ENCODE assay signal across 9 cellular contexts in the genomic region with DNA sequence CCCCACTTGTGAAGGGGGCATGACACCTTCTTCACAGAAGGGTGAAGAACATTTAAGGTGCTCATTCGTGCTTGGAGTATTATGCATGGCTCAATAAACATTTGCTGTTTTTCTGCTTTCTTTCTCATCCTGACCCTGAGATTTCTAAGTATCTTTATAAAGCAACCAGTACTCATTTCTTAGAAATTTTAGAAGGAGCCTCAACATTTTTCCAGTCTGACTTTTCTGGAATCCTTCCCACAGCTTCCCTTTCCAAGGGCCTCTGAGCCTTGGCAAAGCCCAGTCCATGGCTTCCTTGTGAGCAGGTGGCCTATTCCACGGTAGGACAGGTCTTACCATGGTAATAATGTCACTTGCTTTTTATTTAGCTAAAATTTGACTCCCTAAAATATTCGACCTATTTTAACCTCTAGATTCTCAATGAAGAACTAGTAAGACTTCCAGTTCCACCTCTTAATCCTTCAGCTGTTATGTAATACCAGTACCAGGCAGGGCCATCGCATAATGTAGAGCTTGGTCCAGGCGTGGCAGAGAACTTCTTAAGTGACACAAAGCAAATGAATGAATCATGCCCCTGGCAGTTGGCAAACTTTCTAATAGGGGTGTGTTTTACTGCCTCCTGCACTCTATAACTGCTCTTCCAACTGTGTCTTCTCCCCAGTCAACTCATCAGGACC. TPM values are rescaled to one million over a fixed set of nuclear protein-coding genes. Genes with fewer than 3 reads are reported as not detected.
DNase-seq lines count a peak whose midpoint lies in the region; ATAC-seq and TF ChIP-seq lines count a peak whose summit lies in the region.
"Had no signal": no experiment of that assay in that cellular context is flagged by ENCODE, and none has a peak within 500 bp of the region (broad histone marks: within the 10 kb centered on the region; RNA-seq: fewer than 3 reads in every experiment).

No MANE protein-coding gene starts in this region.

- H3K9me3 Mint-ChIP-seq in activated CD4-positive, alpha-beta memory T cell treated with anti-CD3 and anti-CD28 coated beads, Interleukin-2, amount 10 ng/mL, durations not matched to agents 7 days and 5 days: no peaks in the 10 kb centered on the region
- H3K9me3 Mint-ChIP-seq: neural progenitor cell had no signal

- peak overlapping the region; percentile 75 for H2BK5ac ChIP-seq in mesenchymal stem cell (ENCODE audit: low read depth, low read length, poor library complexity, severe bottlenecking)

- ATAC-seq in GM18511 (IDR thresholded peaks at IDR 0.05; ENCODE audit: unreplicated experiment): no peak
- ATAC-seq in GM19035 (IDR thresholded peaks at IDR 0.05; ENCODE audit: unreplicated experiment): no peak

- in situ Hi-C loops in mammary epithelial cell (cut with MboI; ENCODE audit: low sequenced_read_pairs in 2 of 2): loop anchor here in 1 of 2 donors (10.0 kb wide), 1 partner anchor 79 kb away; no protein-coding TSS in a partner anchor

- no peak overlapping the region for H3K23ac ChIP-seq in mesenchymal stem cell (ENCODE audit: low read length in 2 of 2)

- 58% methylated on average over 3 of the region's 5 CpGs for WGBS in mammary epithelial cell (ENCODE audit: low coverage, missing lambda C conversion rate)
- 71% methylated on average over 5 of the region's 5 CpGs for WGBS in mesenchymal stem cell

- intact Hi-C loops in mammary epithelial cell (cut with micrococcal nuclease): no loop called here

- H3K27me3 Mint-ChIP-seq in activated CD4-positive, alpha-beta memory T cell treated with anti-CD3 and anti-CD28 coated beads, Interleukin-2, amount 10 ng/mL, durations not matched to agents 7 days and 5 days: peaks cover 19% of the 10 kb centered on the region

- dilution Hi-C loops in mammary epithelial cell (cut with HindIII; ENCODE audit: low sequenced_read_pairs): no loop called here

- no peaks in the 10 kb centered on the region for H3K4me1 Mint-ChIP-seq in activated CD4-positive, alpha-beta memory T cell treated with anti-CD3 and anti-CD28 coated beads, Interleukin-2, amount 10 ng/mL, durations not matched to agents 7 days and 5 days

- no peak overlapping the region for H3K14ac ChIP-seq in mesenchymal stem cell (ENCODE audit: low read length in 2 of 2)

- no peaks in the 10 kb centered on the region for H3K9me3 ChIP-seq in mammary epithelial cell (replicated peaks; ENCODE audit: insufficient read depth, low read length)
- no peaks in the 10 kb centered on the region for H3K9me3 ChIP-seq in mesenchymal stem cell (ENCODE audit: control insufficient read depth, low read length)

- H4K91ac ChIP-seq in mesenchymal stem cell (ENCODE audit: low read length): no peak overlapping the region

- H2BK12ac ChIP-seq in mesenchymal stem cell (ENCODE audit: low read length in 2 of 2): peak overlapping the region; percentile 19 to 47

- H3K27me3 ChIP-seq in mammary epithelial cell (ENCODE audit: insufficient read depth, low read length): no peaks in the 10 kb centered on the region
- H3K27me3 ChIP-seq in mesenchymal stem cell (ENCODE audit: control insufficient read depth in 1 of 2, insufficient read depth in 1 of 2, low read length in 2 of 2): no peaks in the 10 kb centered on the region
- H3K27me3 ChIP-seq: neural progenitor cell had no signal

- H4K8ac ChIP-seq in mesenchymal stem cell (ENCODE audit: low read length): no peak overlapping the region

- H2BK15ac ChIP-seq in mesenchymal stem cell (ENCODE audit: low read depth, poor library complexity, severe bottlenecking): no peak overlapping the region

- H3K4ac ChIP-seq in mesenchymal stem cell (ENCODE audit: low read depth in 1 of 2, low read length in 2 of 2): no peak overlapping the region

- H3K4me2 ChIP-seq in mammary epithelial cell (ENCODE audit: insufficient read depth, low read depth, low read length) (peak overlapping the region; percentile 35), mesenchymal stem cell (ENCODE audit: low read length, poor library complexity, severe bottlenecking) (no peak overlapping the region)
- H3K4me2 ChIP-seq: neural progenitor cell had no signal

- CTCF ChIA-PET in mammary epithelial cell (lab: Charles Lee; ENCODE audit: low non-redundant PET): interaction anchor here (0.6 kb wide), 1 partner anchor 10 kb away, joined by 3 read pairs; no protein-coding TSS in a partner anchor
- CTCF ChIA-PET in activated CD4-positive, alpha-beta memory T cell treated with anti-CD3 and anti-CD28 coated beads, Interleukin-2, amount 10 ng/mL, durations not matched to agents 7 days and 5 days (lab: Charles Lee): interaction anchor here (1.1 kb wide), 1 partner anchor 22 kb away, joined by 3 read pairs; no protein-coding TSS in a partner anchor

- no peak overlapping the region for H3K4me3 Mint-ChIP-seq in activated CD4-positive, alpha-beta memory T cell treated with anti-CD3 and anti-CD28 coated beads, Interleukin-2, amount 10 ng/mL, durations not matched to agents 7 days and 5 days
- H3K4me3 Mint-ChIP-seq: neural progenitor cell had no signal

- H3K18ac ChIP-seq in mesenchymal stem cell (ENCODE audit: low read depth in 1 of 2, low read length in 2 of 2): peak overlapping the region in 1 of 2 experiments; percentile 14

- POLR2A ChIA-PET in activated CD4-positive, alpha-beta memory T cell treated with anti-CD3 and anti-CD28 coated beads, Interleukin-2, amount 10 ng/mL, durations not matched to agents 7 days and 5 days (lab: Charles Lee): no interaction called here

- peaks cover 29% of the 10 kb centered on the region for H3K4me1 ChIP-seq in mammary epithelial cell (ENCODE audit: insufficient read depth, low read length)
- H3K4me1 ChIP-seq in mesenchymal stem cell (ENCODE audit: control insufficient read depth, insufficient read depth, low read depth, low read length): peaks cover 11% of the 10 kb centered on the region

- no peak overlapping the region for H2BK120ac ChIP-seq in mesenchymal stem cell (ENCODE audit: low read depth, low read length)

- H3K79me1 ChIP-seq in mesenchymal stem cell (replicated peaks; ENCODE audit: low read length, poor library complexity, severe bottlenecking): peaks cover 2% of the 10 kb centered on the region

- peak overlapping the region; percentile 34 for H2AK5ac ChIP-seq in mesenchymal stem cell (ENCODE audit: low read length, severe bottlenecking)

- no peaks in the 10 kb centered on the region for H3K36me3 Mint-ChIP-seq in activated CD4-positive, alpha-beta memory T cell treated with anti-CD3 and anti-CD28 coated beads, Interleukin-2, amount 10 ng/mL, durations not matched to agents 7 days and 5 days (ENCODE audit: low read depth)
- H3K36me3 Mint-ChIP-seq: neural progenitor cell had no signal

- H3K4me3 ChIP-seq in AG10803 (ENCODE audit: low read length): no peak overlapping the region
- no peak overlapping the region for H3K4me3 ChIP-seq in mammary epithelial cell (replicated peaks in 1 of 3; ENCODE audit: insufficient read depth in 1 of 3, low read depth in 2 of 3, low read length in 3 of 3)
- no peak overlapping the region for H3K4me3 ChIP-seq in mesenchymal stem cell (ENCODE audit: insufficient read depth in 1 of 2, low read depth in 1 of 2, low read length in 2 of 2)
- H3K4me3 ChIP-seq: neural progenitor cell had no signal

- H4K20me1 ChIP-seq in mammary epithelial cell (ENCODE audit: insufficient read depth, low read length): no peaks in the 10 kb centered on the region

- TF ChIP-seq CTCF in AG10803 (conservative IDR thresholded peaks at IDR 0.05; ENCODE audit: low read length): no peak
- no peak for TF ChIP-seq CTCF in mammary epithelial cell (conservative IDR thresholded peaks at IDR 0.05 in 1 of 2, IDR thresholded peaks at IDR 0.05 in 1 of 2; ENCODE audit: extremely low read depth in 1 of 2, insufficient read depth in 1 of 2, low read depth in 1 of 2, low read length in 2 of 2)

- no peak overlapping the region for H3K9ac ChIP-seq in mammary epithelial cell (ENCODE audit: insufficient read depth, low read length)
- H3K9ac ChIP-seq in mesenchymal stem cell (ENCODE audit: low read length): peak overlapping the region; percentile 5
- H3K9ac ChIP-seq: neural progenitor cell had no signal

- H3K27ac ChIP-seq in mammary epithelial cell (ENCODE audit: insufficient read depth, low read depth, low read length) (no peak overlapping the region), mesenchymal stem cell (ENCODE audit: low read length, poor library complexity, severe bottlenecking) (peak overlapping the region; percentile 99)
- H3K27ac ChIP-seq: neural progenitor cell had no signal

- DNase-seq in AG10803 (ENCODE audit: low read depth) (peak; percentile 92), LoVo (ENCODE audit: low spot score) (peak; percentile 93), mammary epithelial cell (peak; percentile 81), mesenchymal stem cell (peak; percentile 57), activated gamma-delta T cell (lab: John Stamatoyannopoulos, UW) (no peak)
- DNase-seq in activated CD4-positive, alpha-beta memory T cell treated with anti-CD3 and anti-CD28 coated beads, Interleukin-2, amount 10 ng/mL, durations not matched to agents 7 days and 5 days: no peak

- H3K27ac Mint-ChIP-seq in activated CD4-positive, alpha-beta memory T cell treated with anti-CD3 and anti-CD28 coated beads, Interleukin-2, amount 10 ng/mL, durations not matched to agents 7 days and 5 days: no peak overlapping the region
- H3K27ac Mint-ChIP-seq: neural progenitor cell had no signal

- BruUV-seq in mammary epithelial cell (replicated peaks; lab: Mats Ljungman, UMichigan): no TSS peak

- no peak overlapping the region for H2AFZ ChIP-seq in mammary epithelial cell (ENCODE audit: low read depth, low read length)
- H2AFZ ChIP-seq in mesenchymal stem cell (ENCODE audit: low read depth, low read length): no peak overlapping the region
- H2AFZ ChIP-seq: neural progenitor cell had no signal

- H3K79me2 ChIP-seq in mammary epithelial cell (ENCODE audit: insufficient read depth, low read length): no peaks in the 10 kb centered on the region

- H3K36me3 ChIP-seq in mammary epithelial cell (ENCODE audit: insufficient read depth, low read length): no peaks in the 10 kb centered on the region
- no peaks in the 10 kb centered on the region for H3K36me3 ChIP-seq in mesenchymal stem cell (ENCODE audit: control insufficient read depth in 1 of 2, insufficient read depth in 2 of 2, low read depth in 1 of 2, low read length in 2 of 2)
- H3K36me3 ChIP-seq: neural progenitor cell had no signal

RNA-seq across cellular contexts. Expression of a gene that starts 1.0 kb away (rescaled TPM):
- total RNA-seq in mammary epithelial cell: not detected
- polyA plus RNA-seq in mammary epithelial cell: not detected
- not detected for polyA minus RNA-seq in mammary epithelial cell
- polyA plus RNA-seq in mesenchymal stem cell (2013, experiment 1 of 2): 0.03 TPM
- polyA plus RNA-seq in mesenchymal stem cell (2013, experiment 2 of 2): 0.03 TPM
- not detected for total RNA-seq in activated CD4-positive, alpha-beta memory T cell treated with anti-CD3 and anti-CD28 coated beads, Interleukin-2, amount 10 ng/mL, durations not matched to agents 7 days and 5 days

Comparison
In these comparisons a context has a peak if more than half of its experiments do, and no peak if none do; other contexts are left out.
1. DNase-seq: peak in AG10803 (single experiment), LoVo (single experiment), mammary epithelial cell (single experiment) and mesenchymal stem cell (single experiment); none in activated CD4-positive, alpha-beta memory T cell treated with anti-CD3 and anti-CD28 coated beads, Interleukin-2, amount 10 ng/mL, durations not matched to agents 7 days and 5 days (single experiment) and activated gamma-delta T cell (single experiment).